20 cellular contexts compared by ENCODE assay signal in genomic region chr1:211825990-211826389, GRCh38. TPM values are rescaled to one million over a fixed set of nuclear protein-coding genes. Genes with fewer than 3 reads are reported as not detected.
DNase-seq lines count a peak whose midpoint lies in the region; ATAC-seq and TF ChIP-seq lines count a peak whose summit lies in the region.
"Had no signal": no experiment of that assay in that cellular context is flagged by ENCODE, and none has a peak within 500 bp of the region (broad histone marks: within the 10 kb centered on the region; RNA-seq: fewer than 3 reads in every experiment).

No MANE protein-coding gene starts in this region.

- no peaks in the 10 kb centered on the region for H3K9me3 Mint-ChIP-seq in chondrocyte (ENCODE audit: low read depth)
- no peaks in the 10 kb centered on the region for H3K9me3 Mint-ChIP-seq in activated T-cell treated with anti-CD3 and anti-CD28 coated beads, Interleukin-2, amount 50 U/mL, for 24 hours
- H3K9me3 Mint-ChIP-seq: memory B cell, nephron had no signal

- H3K4me1 ChIP-seq in psoas muscle, result peaks cover 15% of the 10 kb centered on the region
- H3K4me1 ChIP-seq: prostate gland, uterus had no signal

- ATAC-seq in psoas muscle, result no peak

- peaks cover 12% of the 10 kb centered on the region for H3K36me3 Mint-ChIP-seq in chondrocyte (ENCODE audit: low read depth)
- H3K36me3 Mint-ChIP-seq in activated T-cell treated with anti-CD3 and anti-CD28 coated beads, Interleukin-2, amount 50 U/mL, for 24 hours (ENCODE audit: low read depth), result peaks cover 33% of the 10 kb centered on the region

- no peaks in the 10 kb centered on the region for H3K27me3 ChIP-seq in psoas muscle (ENCODE audit: insufficient read depth in 3 of 3, low read length in 2 of 3)
- H3K27me3 ChIP-seq: BLaER1 treated with 17β-estradiol and CSF1 and Interleukin-3, amounts not matched to agents 10 nM and 100 nM; stomach; uterus had no signal

- DNase-seq in AG09309 (ENCODE audit: low read depth) (peak; percentile 44), NCI-H226 (peak; percentile 44), chondrocyte (ENCODE audit: low spot score) (no peak), kidney glomerular epithelial cell (lab: John Stamatoyannopoulos, UW) (peak; percentile 36), psoas muscle (no peak)
- no peak for DNase-seq in stimulated activated CD8-positive, alpha-beta memory T cell treated with anti-CD3 and anti-CD28 coated beads, Interleukin-4, amount 100 ng/mL, for 48 hours
- DNase-seq in activated CD4-positive, alpha-beta T cell treated with anti-CD3 and anti-CD28 coated beads for 1 hour, result no peak
- DNase-seq in activated T-cell treated with anti-CD3 and anti-CD28 coated beads, Interleukin-2, amount 50 U/mL, for 24 hours, result no peak
- DNase-seq: activated CD4-positive, CD25-positive, alpha-beta regulatory T cell; DMS 273 treated with DMSO at 0.1 percent for 48 hours; effector CD4-positive, alpha-beta T cell; NCI-H2029 treated with DMSO at 0.1 percent for 48 hours; NCI-H748 treated with DMSO at 0.1 percent for 48 hours; stomach; uterus had no signal

- WGBS in psoas muscle, 3 donors, result 91 to 97% (median 94%) methylated on average over 1 of the region's 1 CpG

- no peak overlapping the region for H3K4me3 Mint-ChIP-seq in chondrocyte (ENCODE audit: unreplicated experiment)
- H3K4me3 Mint-ChIP-seq in activated T-cell treated with anti-CD3 and anti-CD28 coated beads, Interleukin-2, amount 50 U/mL, for 24 hours, result no peak overlapping the region
- H3K4me3 Mint-ChIP-seq: brain, memory B cell, nephron had no signal

- no peaks in the 10 kb centered on the region for H3K27me3 Mint-ChIP-seq in chondrocyte (ENCODE audit: low read depth)
- H3K27me3 Mint-ChIP-seq in activated T-cell treated with anti-CD3 and anti-CD28 coated beads, Interleukin-2, amount 50 U/mL, for 24 hours, result no peaks in the 10 kb centered on the region
- H3K27me3 Mint-ChIP-seq: memory B cell had no signal

- TF ChIP-seq CTCF in AG09309 (IDR thresholded peaks at IDR 0.05; ENCODE audit: control insufficient read depth, insufficient read depth, low read depth, low read length, missing control alignments) (no peak), chondrocyte (IDR thresholded peaks at IDR 0.05) (no peak), psoas muscle (IDR thresholded peaks at IDR 0.05) (no peak)

- peak overlapping the region; percentile 61 for H3K27ac Mint-ChIP-seq in chondrocyte (ENCODE audit: unreplicated experiment)
- H3K27ac Mint-ChIP-seq in activated T-cell treated with anti-CD3 and anti-CD28 coated beads, Interleukin-2, amount 50 U/mL, for 24 hours, result no peak overlapping the region
- H3K27ac Mint-ChIP-seq: brain, memory B cell, nephron had no signal

- H3K27ac ChIP-seq in psoas muscle, result no peak overlapping the region
- H3K27ac ChIP-seq: BLaER1 treated with 17β-estradiol and CSF1 and Interleukin-3, amounts not matched to agents 10 nM and 100 nM; prostate gland; stomach; uterus had no signal

- peaks cover 40% of the 10 kb centered on the region for H3K4me1 Mint-ChIP-seq in chondrocyte (ENCODE audit: low read depth)
- peaks cover 30% of the 10 kb centered on the region for H3K4me1 Mint-ChIP-seq in activated T-cell treated with anti-CD3 and anti-CD28 coated beads, Interleukin-2, amount 50 U/mL, for 24 hours (ENCODE audit: low read depth)

- no peaks in the 10 kb centered on the region for H3K9me3 ChIP-seq in psoas muscle
- H3K9me3 ChIP-seq: prostate gland, stomach, uterus had no signal

- intact Hi-C loops in psoas muscle (cut with DNase I), result no loop called here

- peaks cover 3 to 26% of the 10 kb centered on the region in 2 donors for H3K36me3 ChIP-seq in psoas muscle (ENCODE audit: insufficient read depth in 1 of 2, low read depth in 1 of 2)
- H3K36me3 ChIP-seq: prostate gland, uterus had no signal

- no peak overlapping the region for H3K4me3 ChIP-seq in AG09309 (ENCODE audit: control insufficient read depth, low read depth, low read length)
- H3K4me3 ChIP-seq in psoas muscle, result no peak overlapping the region
- H3K4me3 ChIP-seq: BLaER1 treated with 17β-estradiol and CSF1 and Interleukin-3, amounts not matched to agents 10 nM and 100 nM; prostate gland; stomach; uterus had no signal

RNA-seq across cellular contexts. Expression of gene LPGAT1, which starts 4.6 kb away (rescaled TPM):
- total RNA-seq in chondrocyte (50.7 to 60.1 TPM (median 59.1 TPM) in 3 replicates), psoas muscle (10 to 100 TPM; 19.3 to 26.2 (median 21.7) TPM)
- polyA plus RNA-seq in psoas muscle, result 10 to 100 TPM in 1 of 3 donors, 1 to 10 TPM in 2; 6.2 to 12.3 (median 6.8) TPM

Comparison
In these comparisons a context has a peak if more than half of its experiments do, and no peak if none do; other contexts are left out.
1. DNase-seq: peak in AG09309 (single experiment), NCI-H226 (single experiment) and kidney glomerular epithelial cell (single experiment); none in chondrocyte (single experiment), stimulated activated CD8-positive, alpha-beta memory T cell treated with anti-CD3 and anti-CD28 coated beads, Interleukin-4, amount 100 ng/mL, for 48 hours (single experiment), psoas muscle (0 of 2), activated CD4-positive, alpha-beta T cell treated with anti-CD3 and anti-CD28 coated beads for 1 hour (single experiment) and activated T-cell treated with anti-CD3 and anti-CD28 coated beads, Interleukin-2, amount 50 U/mL, for 24 hours (single experiment).